ENCODE assay signal across 17 cellular contexts in genomic region chr10:14276200-14276599, GRCh38.
A peak's percentile ranks its signal among the peaks of the same experiment; 100 is the strongest.
DNase-seq lines count a peak whose midpoint lies in the region; FAIRE-seq and TF ChIP-seq lines count a peak whose summit lies in the region.
"Had no signal": no experiment of that assay in that cellular context is flagged by ENCODE, and none has a peak within 500 bp of the region (broad histone marks: within the 10 kb centered on the region; RNA-seq: fewer than 3 reads in every experiment).

No MANE protein-coding gene starts in this region.

- TF ChIP-seq POLR2A in H54 (IDR thresholded peaks at IDR 0.05; ENCODE audit: low read depth, low read length), result no peak

- DNase-seq in Ammon's horn (ENCODE audit: low spot score) (peak; percentile 59), amygdala (lab: John Stamatoyannopoulos, UW) (peak in 35 of 56 donors; percentile 7 to 71 (median 29)), hypothalamus (lab: John Stamatoyannopoulos, UW) (peak in 34 of 51 donors; percentile 7 to 78 (median 36)), pons (ENCODE audit: low spot score) (peak; percentile 64), NCI-H1092 treated with DMSO at 0.1 percent for 48 hours (lab: John Stamatoyannopoulos, UW) (no peak), hepatic stellate cell (ENCODE audit: low spot score) (no peak), H54 (ENCODE audit: insufficient read length, low spot score) (no peak), cerebellar nuclear complex (lab: John Stamatoyannopoulos, UW) (no peak)
- DNase-seq: ACHN; Calu3; CD8-positive, alpha-beta memory T cell; DMS153; Karpas-422; NCI-H1417; NCI-H187; NCI-H526 had no signal

- no peak for FAIRE-seq in H54 (lab: Jason Lieb, UNC)
- FAIRE-seq: G401.6 had no signal

Comparison
In these comparisons a context has a peak if more than half of its experiments do, and no peak if none do; other contexts are left out.
1. DNase-seq: peak in Ammon's horn (single experiment), amygdala (35 of 56), hypothalamus (34 of 51) and pons (single experiment); none in NCI-H1092 treated with DMSO at 0.1 percent for 48 hours (single experiment), hepatic stellate cell (single experiment), H54 (single experiment) and cerebellar nuclear complex (0 of 2).